In the genomic region with DNA sequence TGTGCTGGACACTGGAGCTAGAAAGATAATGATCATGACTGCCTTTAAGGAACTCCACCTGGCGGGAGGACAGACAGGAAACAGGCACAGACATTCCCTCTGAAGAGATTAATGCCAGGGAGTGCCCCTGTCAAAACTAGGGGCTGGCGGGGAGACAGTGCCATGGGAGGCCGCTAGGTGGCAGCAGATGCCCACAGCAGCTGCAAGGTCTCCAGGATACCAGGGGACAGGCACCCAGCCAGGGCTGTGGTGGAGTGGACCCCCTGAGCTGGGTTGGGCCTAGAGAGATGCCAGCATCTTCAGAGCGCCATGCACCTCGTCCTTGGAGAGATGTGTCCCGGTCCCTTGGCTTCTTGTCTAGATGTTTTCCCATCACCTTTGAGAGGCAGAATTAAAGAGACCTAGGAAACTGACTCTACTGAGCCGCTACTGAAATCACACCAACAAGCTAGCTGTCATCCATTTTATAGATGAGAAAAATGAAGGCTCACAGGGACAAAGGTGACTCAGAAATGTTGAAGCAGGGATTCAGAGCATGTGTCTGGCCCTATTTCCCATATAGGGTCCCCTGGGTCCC, we compare ENCODE assay signal across 8 cellular contexts. TPM values are rescaled to one million over a fixed set of nuclear protein-coding genes. Genes with fewer than 3 reads are reported as not detected.
DNase-seq lines count a peak whose midpoint lies in the region; ATAC-seq and TF ChIP-seq lines count a peak whose summit lies in the region.

No MANE protein-coding gene starts in this region.

- no peak overlapping the region for H3K4me2 ChIP-seq in fibroblast of lung (ENCODE audit: extremely low read depth, insufficient read depth, low read length)

- H3K79me2 ChIP-seq in fibroblast of lung (ENCODE audit: control insufficient read depth, insufficient read depth, low read length) = no peaks in the 10 kb centered on the region

- intact Hi-C loops in Panc1 (cut with micrococcal nuclease; ENCODE audit: unreplicated experiment) = loop anchor here (1.0 kb wide), 2 partner anchors 45 to 201 kb away; no protein-coding TSS in a partner anchor

- peaks cover 14% of the 10 kb centered on the region for H3K27me3 Mint-ChIP-seq in activated T-cell treated with anti-CD3 and anti-CD28 coated beads, Interleukin-2, amount 50 U/mL, for 4 hours (ENCODE audit: low read depth)
- H3K27me3 Mint-ChIP-seq in nephron progenitor cell (ENCODE audit: low read depth, poor library complexity) = peaks cover 54% of the 10 kb centered on the region

- CTCF ChIA-PET in Panc1 (lab: Charles Lee) = interaction anchor here (0.5 to 1.6 kb wide), 8 partner anchors 11 to 236 kb away, joined by 3 to 9 read pairs (median 4); partner anchors contain the start of gene ETNK2

- no peak overlapping the region for H3K4me3 ChIP-seq in Panc1 (ENCODE audit: low read depth in 2 of 2, low read length in 2 of 2)
- no peak overlapping the region for H3K4me3 ChIP-seq in fibroblast of lung (replicated peaks in 1 of 4; ENCODE audit: control extremely low read depth in 1 of 4, insufficient read depth in 1 of 4, low read depth in 3 of 4, low read length in 4 of 4)

- no peaks in the 10 kb centered on the region for H3K36me3 Mint-ChIP-seq in activated T-cell treated with anti-CD3 and anti-CD28 coated beads, Interleukin-2, amount 50 U/mL, for 4 hours (ENCODE audit: insufficient read depth)
- no peaks in the 10 kb centered on the region for H3K36me3 Mint-ChIP-seq in nephron progenitor cell (ENCODE audit: low read depth)

- DNase-seq in LoVo (ENCODE audit: low spot score) (peak; percentile 83), Panc1 (ENCODE audit: low read depth, low spot score) (peak; percentile 58), fibroblast of lung (ENCODE audit: low read depth in 2 of 2) (peak; percentile 32 to 56), nephron progenitor cell (peak; percentile 91)
- peak; percentile 82 for DNase-seq in activated T-cell treated with anti-CD3 and anti-CD28 coated beads, Interleukin-2, amount 50 U/mL, for 4 hours
- DNase-seq in stimulated activated naive CD4-positive, alpha-beta T cell treated with Interleukin-2 at 50 U/mL for 16 hours (lab: John Stamatoyannopoulos, UW) = peak; percentile 63

- in situ Hi-C loops in Panc1 (cut with HindIII; ENCODE audit: low pct_unique_long_range_greater_than_20kb, low sequenced_read_pairs) = no loop called here

- TF ChIP-seq CTCF in GM12872 (IDR thresholded peaks at IDR 0.05; ENCODE audit: insufficient read depth, low read depth, low read length) (peak; percentile 99), Panc1 (IDR thresholded peaks at IDR 0.05) (peak; percentile 99), fibroblast of lung (conservative IDR thresholded peaks at IDR 0.05 in 1 of 2, IDR thresholded peaks at IDR 0.05 in 1 of 2; ENCODE audit: low read depth in 1 of 2, low read length in 2 of 2) (peak; percentile 97 to 98), nephron progenitor cell (IDR thresholded peaks at IDR 0.05) (peak; percentile 100)

- H3K27me3 ChIP-seq in Panc1 (ENCODE audit: control insufficient read depth, insufficient read depth, low read length) (no peaks in the 10 kb centered on the region), fibroblast of lung (ENCODE audit: control insufficient read depth, insufficient read depth, low read length) (peaks cover 2% of the 10 kb centered on the region)

- H3K9ac ChIP-seq in fibroblast of lung (ENCODE audit: insufficient read depth, low read length) = no peak overlapping the region

- H3K9me3 ChIP-seq in Panc1 (ENCODE audit: control insufficient read depth, insufficient read depth, low read depth, low read length) = no peaks in the 10 kb centered on the region
- no peaks in the 10 kb centered on the region for H3K9me3 ChIP-seq in fibroblast of lung (ENCODE audit: control insufficient read depth, insufficient read depth, low read depth, low read length)

- H3K4me1 ChIP-seq in Panc1 (ENCODE audit: control insufficient read depth, insufficient read depth, low read length) (no peaks in the 10 kb centered on the region; the same call in 1 of the 2 replicates), fibroblast of lung (ENCODE audit: control insufficient read depth, extremely low read depth, insufficient read depth, low read length) (no peaks in the 10 kb centered on the region)

- H3K4me3 Mint-ChIP-seq in activated T-cell treated with anti-CD3 and anti-CD28 coated beads, Interleukin-2, amount 50 U/mL, for 4 hours = no peak overlapping the region
- no peak overlapping the region for H3K4me3 Mint-ChIP-seq in nephron progenitor cell

- H4K20me1 ChIP-seq in fibroblast of lung (ENCODE audit: control insufficient read depth, extremely low read depth, insufficient read depth, low read length) = no peaks in the 10 kb centered on the region

- POLR2A ChIA-PET in Panc1 (lab: Charles Lee) = no interaction called here

- peak; percentile 95 for ATAC-seq in Panc1
- ATAC-seq in activated T-cell treated with anti-CD3 and anti-CD28 coated beads, Interleukin-2, amount 50 U/mL, for 4 hours = peak; percentile 94 to 99
- ATAC-seq in HG03469 (IDR thresholded peaks at IDR 0.05; ENCODE audit: unreplicated experiment) = no peak

- no TSS peak for BruUV-seq in Panc1 (replicated peaks; lab: Mats Ljungman, UMichigan)

- H3K27ac Mint-ChIP-seq in nephron progenitor cell = no peak overlapping the region

- H2AFZ ChIP-seq in fibroblast of lung (ENCODE audit: low read length) = no peak overlapping the region

- no peaks in the 10 kb centered on the region for H3K4me1 Mint-ChIP-seq in activated T-cell treated with anti-CD3 and anti-CD28 coated beads, Interleukin-2, amount 50 U/mL, for 4 hours (ENCODE audit: low read depth)
- peaks cover 19% of the 10 kb centered on the region for H3K4me1 Mint-ChIP-seq in nephron progenitor cell

- H3K9me3 Mint-ChIP-seq in activated T-cell treated with anti-CD3 and anti-CD28 coated beads, Interleukin-2, amount 50 U/mL, for 4 hours = peaks cover 4% of the 10 kb centered on the region
- H3K9me3 Mint-ChIP-seq in nephron progenitor cell = peaks cover under 1% of the 10 kb centered on the region

- no peak overlapping the region for H3K27ac ChIP-seq in Panc1 (ENCODE audit: low read length)
- H3K27ac ChIP-seq in fibroblast of lung (ENCODE audit: insufficient read depth, low read length) = no peak overlapping the region

- H3K36me3 ChIP-seq in Panc1 (ENCODE audit: control insufficient read depth, insufficient read depth, low read length) (no peaks in the 10 kb centered on the region), fibroblast of lung (ENCODE audit: control insufficient read depth, insufficient read depth, low read length) (no peaks in the 10 kb centered on the region)

RNA-seq across cellular contexts. Expression of gene REN, which starts 3.6 kb away (rescaled TPM):
- not detected for total RNA-seq in Panc1 (2021; ENCODE audit: unreplicated experiment)
- polyA plus RNA-seq in Panc1 (2012; ENCODE audit: insufficient read length) = not detected
- total RNA-seq in activated T-cell treated with anti-CD3 and anti-CD28 coated beads, Interleukin-2, amount 50 U/mL, for 4 hours = not detected
- 0.17 TPM in 1 of 2 replicates, not detected in the other for total RNA-seq in fibroblast of lung
- 0.11 and 0.20 TPM in 2 replicates for polyA plus RNA-seq in fibroblast of lung
- polyA plus RNA-seq in fibroblast of lung (2012) = 0.20 TPM in 1 of 2 replicates, not detected in the other
- polyA minus RNA-seq in fibroblast of lung (ENCODE audit: low replicate concordance) = 0.33 TPM in 1 of 2 replicates, not detected in the other

RNA-seq across cellular contexts. Expression of gene ETNK2, which starts 10.7 kb away (rescaled TPM):
- total RNA-seq in Panc1 (2021; ENCODE audit: unreplicated experiment) (6.7 TPM), fibroblast of lung (1.7 and 3.3 TPM in 2 replicates)
- polyA plus RNA-seq in Panc1 (2012; ENCODE audit: insufficient read length) = 6.0 TPM
- 1 to 10 TPM in 1 of 3 donors, under 1 TPM in 2; 0.79 to 1.2 (median 0.99) TPM for total RNA-seq in activated T-cell treated with anti-CD3 and anti-CD28 coated beads, Interleukin-2, amount 50 U/mL, for 4 hours
- polyA plus RNA-seq in fibroblast of lung = 2.7 and 4.0 TPM in 2 replicates
- polyA plus RNA-seq in fibroblast of lung (2012) = 1.7 and 3.3 TPM in 2 replicates
- 3.4 and 10.5 TPM in 2 replicates for polyA minus RNA-seq in fibroblast of lung (ENCODE audit: low replicate concordance)

RNA-seq across cellular contexts. Expression of gene KISS1, which starts 33.7 kb away (rescaled TPM):
- total RNA-seq in Panc1 (2021; ENCODE audit: unreplicated experiment) (not detected), fibroblast of lung (0.17 TPM in 1 of 2 replicates, not detected in the other)
- not detected for polyA plus RNA-seq in Panc1 (2012; ENCODE audit: insufficient read length)
- total RNA-seq in activated T-cell treated with anti-CD3 and anti-CD28 coated beads, Interleukin-2, amount 50 U/mL, for 4 hours = not detected
- 0.52 TPM in 1 of 2 replicates, not detected in the other for polyA plus RNA-seq in fibroblast of lung
- 0.36 and 1.6 TPM in 2 replicates for polyA plus RNA-seq in fibroblast of lung (2012)
- polyA minus RNA-seq in fibroblast of lung (ENCODE audit: low replicate concordance) = not detected in 2 replicates

RNA-seq across cellular contexts. Expression of gene GOLT1A, which starts 51.2 kb away (rescaled TPM):
- total RNA-seq in Panc1 (2021; ENCODE audit: unreplicated experiment) (0.49 TPM), fibroblast of lung (0.50 TPM in 1 of 2 replicates, not detected in the other)
- 0.25 TPM for polyA plus RNA-seq in Panc1 (2012; ENCODE audit: insufficient read length)
- total RNA-seq in activated T-cell treated with anti-CD3 and anti-CD28 coated beads, Interleukin-2, amount 50 U/mL, for 4 hours = not detected
- polyA plus RNA-seq in fibroblast of lung = not detected in 2 replicates
- not detected in 2 replicates for polyA plus RNA-seq in fibroblast of lung (2012)
- polyA minus RNA-seq in fibroblast of lung (ENCODE audit: low replicate concordance) = not detected in 2 replicates
